ENCODE assay signal across 1 cellular context in the genomic region with DNA sequence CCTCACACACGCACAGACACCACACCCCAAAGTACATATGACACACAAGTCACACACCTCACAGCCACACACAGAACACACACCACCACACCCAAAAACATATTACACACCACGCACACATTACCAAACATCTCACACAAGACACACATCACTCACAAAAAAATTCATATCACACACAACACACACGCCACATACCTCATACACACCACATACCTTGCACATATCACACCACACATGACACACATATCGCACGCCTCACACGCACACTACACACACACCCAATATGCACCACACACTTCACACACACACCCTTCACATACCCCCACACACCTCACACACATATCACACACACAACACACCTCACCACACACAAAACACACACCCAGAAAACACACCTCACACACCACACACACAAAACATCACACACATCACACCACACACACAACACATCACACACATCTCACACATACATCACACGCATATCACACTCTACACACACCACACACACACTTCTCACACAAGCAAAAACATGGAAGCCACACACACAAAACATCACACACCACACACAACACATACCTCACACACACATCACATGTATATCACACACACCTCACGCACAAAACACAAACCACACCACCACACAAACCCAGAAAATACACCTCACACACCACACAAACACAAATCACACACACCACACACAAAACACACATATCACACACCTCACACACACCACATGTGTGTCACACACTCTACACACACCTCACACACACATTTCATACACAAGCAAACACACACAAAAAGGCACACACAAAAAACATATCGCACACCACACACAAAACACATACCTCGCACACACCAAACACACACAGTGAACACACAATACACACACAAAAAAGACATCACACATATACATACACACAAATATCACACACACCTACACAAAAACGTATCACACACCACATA.
A peak's percentile ranks its signal among the peaks of the same experiment; 100 is the strongest.
TF ChIP-seq lines count a peak whose summit lies in the region.

No MANE protein-coding gene starts in this region.

TF ChIP-seq in GM12878, 131 proteins besides CTCF, POLR2A, EP300 and RAD21:
- TF ChIP-seq, protein P1, sequence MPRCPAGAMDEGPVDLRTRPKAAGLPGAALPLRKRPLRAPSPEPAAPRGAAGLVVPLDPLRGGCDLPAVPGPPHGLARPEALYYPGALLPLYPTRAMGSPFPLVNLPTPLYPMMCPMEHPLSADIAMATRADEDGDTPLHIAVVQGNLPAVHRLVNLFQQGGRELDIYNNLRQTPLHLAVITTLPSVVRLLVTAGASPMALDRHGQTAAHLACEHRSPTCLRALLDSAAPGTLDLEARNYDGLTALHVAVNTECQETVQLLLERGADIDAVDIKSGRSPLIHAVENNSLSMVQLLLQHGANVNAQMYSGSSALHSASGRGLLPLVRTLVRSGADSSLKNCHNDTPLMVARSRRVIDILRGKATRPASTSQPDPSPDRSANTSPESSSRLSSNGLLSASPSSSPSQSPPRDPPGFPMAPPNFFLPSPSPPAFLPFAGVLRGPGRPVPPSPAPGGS (IDR thresholded peaks at IDR 0.05; ENCODE audit: borderline replicate concordance, insufficient read depth, low read depth, low read length, poor library complexity, severe bottlenecking), result peak; percentile 89
- TF ChIP-seq BMI1 (IDR thresholded peaks at IDR 0.05; ENCODE audit: borderline replicate concordance), result no peak
- TF ChIP-seq, protein P2, sequence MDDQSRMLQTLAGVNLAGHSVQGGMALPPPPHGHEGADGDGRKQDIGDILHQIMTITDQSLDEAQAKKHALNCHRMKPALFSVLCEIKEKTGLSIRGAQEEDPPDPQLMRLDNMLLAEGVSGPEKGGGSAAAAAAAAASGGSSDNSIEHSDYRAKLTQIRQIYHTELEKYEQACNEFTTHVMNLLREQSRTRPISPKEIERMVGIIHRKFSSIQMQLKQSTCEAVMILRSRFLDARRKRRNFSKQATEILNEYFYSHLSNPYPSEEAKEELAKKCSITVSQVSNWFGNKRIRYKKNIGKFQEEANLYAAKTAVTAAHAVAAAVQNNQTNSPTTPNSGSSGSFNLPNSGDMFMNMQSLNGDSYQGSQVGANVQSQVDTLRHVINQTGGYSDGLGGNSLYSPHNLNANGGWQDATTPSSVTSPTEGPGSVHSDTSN (IDR thresholded peaks at IDR 0.05; ENCODE audit: insufficient replicate concordance, low read depth, low read length), result peak; percentile 18
